In the genomic region with DNA sequence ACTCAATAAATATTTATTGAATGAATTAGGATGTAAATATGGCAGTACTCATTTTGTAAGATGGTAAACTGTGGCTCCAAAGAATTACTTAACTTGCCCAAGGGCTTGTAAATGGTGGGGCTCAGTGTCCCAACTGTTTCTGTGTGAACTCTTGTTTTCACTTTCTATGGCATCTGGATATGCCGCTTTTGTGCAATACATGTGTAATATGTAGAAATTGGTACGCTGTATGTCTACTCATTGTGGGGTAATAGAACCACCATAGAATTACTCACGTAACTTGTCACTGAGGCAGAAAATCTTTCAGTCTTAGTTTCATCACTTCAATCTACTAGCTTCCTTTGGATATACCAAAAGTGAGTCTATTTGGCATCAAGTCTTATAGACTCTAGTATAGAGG, we compare ENCODE assay signal across 1 cellular context.
A peak's percentile ranks its signal among the peaks of the same experiment; 100 is the strongest.
TF ChIP-seq lines count a peak whose summit lies in the region.

No MANE protein-coding gene starts in this region.

TF ChIP-seq in GM12878, 131 proteins besides CTCF, POLR2A, EP300 and RAD21:
- no peak for TF ChIP-seq MTA3 (IDR thresholded peaks at IDR 0.05; ENCODE audit: borderline replicate concordance, low read length)
- TF ChIP-seq GABPA (IDR thresholded peaks at IDR 0.05; ENCODE audit: low read depth) = no peak
- 0 out of 2 replicates have a peak, but pooled peaks have one; percentile 35 for TF ChIP-seq SMAD5 (IDR thresholded peaks at IDR 0.05; ENCODE audit: low read depth)
- TF ChIP-seq, protein P1, sequence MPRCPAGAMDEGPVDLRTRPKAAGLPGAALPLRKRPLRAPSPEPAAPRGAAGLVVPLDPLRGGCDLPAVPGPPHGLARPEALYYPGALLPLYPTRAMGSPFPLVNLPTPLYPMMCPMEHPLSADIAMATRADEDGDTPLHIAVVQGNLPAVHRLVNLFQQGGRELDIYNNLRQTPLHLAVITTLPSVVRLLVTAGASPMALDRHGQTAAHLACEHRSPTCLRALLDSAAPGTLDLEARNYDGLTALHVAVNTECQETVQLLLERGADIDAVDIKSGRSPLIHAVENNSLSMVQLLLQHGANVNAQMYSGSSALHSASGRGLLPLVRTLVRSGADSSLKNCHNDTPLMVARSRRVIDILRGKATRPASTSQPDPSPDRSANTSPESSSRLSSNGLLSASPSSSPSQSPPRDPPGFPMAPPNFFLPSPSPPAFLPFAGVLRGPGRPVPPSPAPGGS (IDR thresholded peaks at IDR 0.05; ENCODE audit: borderline replicate concordance, insufficient read depth, low read depth, low read length, poor library complexity, severe bottlenecking) = peak; percentile 50
- 0 out of 2 replicates have a peak, but pooled peaks have one; percentile 15 for TF ChIP-seq RUNX3 (IDR thresholded peaks at IDR 0.05; ENCODE audit: low read length)
TF ChIP-seq in GM12878: peak in this region for 3.
